6 cellular contexts compared by ENCODE assay signal in genomic region chr13:96422002-96422401, GRCh38.
"Had no signal": no experiment of that assay in that cellular context is flagged by ENCODE, and none has a peak within 500 bp of the region (broad histone marks: within the 10 kb centered on the region; RNA-seq: fewer than 3 reads in every experiment).

No MANE protein-coding gene starts in this region.

- DNase-seq: IMR-90, KBM-7, KG1 had no signal

- H3K27ac ChIP-seq: HL-60 had no signal

- ATAC-seq: HepG2, K562 had no signal

- H3K4me3 ChIP-seq: K562 had no signal
